Comparison of ENCODE assay signal across 9 cellular contexts in the genomic region with DNA sequence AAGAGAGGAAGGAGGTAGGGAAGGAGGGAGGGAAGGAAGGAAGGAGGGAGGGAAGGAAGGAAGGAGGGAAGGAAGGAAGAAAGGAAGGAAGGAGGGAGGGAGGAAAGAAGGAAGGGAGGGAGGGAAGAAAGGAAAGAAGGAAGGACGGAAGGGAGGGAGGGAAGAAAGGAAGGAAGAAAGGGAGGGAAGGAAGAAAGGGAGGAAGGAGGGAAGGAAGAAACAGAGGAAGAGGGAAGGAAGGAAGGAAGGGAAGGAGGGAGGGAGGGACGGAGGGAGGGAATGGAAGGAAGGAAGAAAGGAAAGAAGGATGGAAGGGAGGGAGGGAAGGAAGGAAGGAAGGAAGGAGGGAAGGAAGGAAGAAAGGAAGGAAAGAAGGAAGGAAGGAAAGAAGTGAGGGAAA. TPM values are rescaled to one million over a fixed set of nuclear protein-coding genes. Genes with fewer than 3 reads are reported as not detected.
"Had no signal": no experiment of that assay in that cellular context is flagged by ENCODE, and none has a peak within 500 bp of the region (broad histone marks: within the 10 kb centered on the region; RNA-seq: fewer than 3 reads in every experiment).

No MANE protein-coding gene starts in this region.

- ATAC-seq: GM23338 had no signal

- DNase-seq: H9, HCEC 1CT, HFFc6, KG1 had no signal

- H3K4me3 ChIP-seq: GM23338 had no signal

- FAIRE-seq: H54, HTR-8/SVneo had no signal

- H3K9me3 Mint-ChIP-seq: GM23338, H9, HFFc6 had no signal

- H3K4me2 ChIP-seq: GM23338 had no signal

- H2AFZ ChIP-seq: GM23338 had no signal

- H3K27ac Mint-ChIP-seq: GM23338, H9, HFFc6 had no signal

- H3K4me3 Mint-ChIP-seq: GM23338, H9, HFFc6, IgD-negative memory B cell had no signal

- H3K4me1 Mint-ChIP-seq: GM23338 had no signal

RNA-seq across cellular contexts. Expression of a gene that starts 22.4 kb away (rescaled TPM):
- total RNA-seq: GM23338, HFFc6, HT-29 had no signal
- polyA plus RNA-seq: IgD-negative memory B cell had no signal
